ENCODE assay signal across 8 cellular contexts in genomic region chr9:36862206-36863145, GRCh38.
DNase-seq lines count a peak whose midpoint lies in the region; ATAC-seq and TF ChIP-seq lines count a peak whose summit lies in the region.

No MANE protein-coding gene starts in this region.

- no peaks in the 10 kb centered on the region for H3K9me3 Mint-ChIP-seq in activated B cell treated with CpG ODN at 0.5 μM for 24 hours

- H3K27ac ChIP-seq in stomach = no peak overlapping the region

- intact Hi-C loops in activated B cell treated with CpG ODN at 0.5 μM for 24 hours (cut with micrococcal nuclease) (no loop called here), stomach (cut with DNase I; ENCODE audit: low total_unique reads) (no loop called here)

- POLR2A ChIA-PET in BJ (lab: Charles Lee) (no interaction called here), activated B cell treated with CpG ODN at 0.5 μM for 24 hours (lab: Charles Lee) (no interaction called here)

- peaks cover 0 to 14% (median 10%) of the 10 kb centered on the region in 4 donors for H3K4me1 ChIP-seq in stomach

- TF ChIP-seq POLR2A in stomach (IDR thresholded peaks at IDR 0.05) = no peak

- no peak for ATAC-seq in activated B cell treated with CpG ODN at 0.5 μM for 24 hours (ENCODE audit: low read depth)

- peaks cover 67% of the 10 kb centered on the region for H3K4me1 Mint-ChIP-seq in activated B cell treated with CpG ODN at 0.5 μM for 24 hours

- no peak for TF ChIP-seq EP300 in stomach (IDR thresholded peaks at IDR 0.05)

- CTCF ChIA-PET in BJ (lab: Yijun Ruan, JAX) = interaction anchor here (0.9 to 8.1 kb wide), 3 partner anchors 9 to 584 kb away, joined by 3 to 63 read pairs (median 3); no protein-coding TSS in a partner anchor
- CTCF ChIA-PET in activated B cell treated with CpG ODN at 0.5 μM for 24 hours (lab: Charles Lee) = interaction anchor here (0.6 to 1.2 kb wide), 2 partner anchors 12 to 139 kb away, joined by 3 read pairs; no protein-coding TSS in a partner anchor

- peak; percentile 85 for TF ChIP-seq CTCF in BJ (IDR thresholded peaks at IDR 0.05; ENCODE audit: insufficient read depth, low read depth, low read length)
- no peak for TF ChIP-seq CTCF in activated B cell treated with CpG ODN at 0.5 μM for 24 hours (IDR thresholded peaks at IDR 0.05)
- peak in 5 of 7 experiments; percentile 26 to 51 (median 51) for TF ChIP-seq CTCF in stomach (IDR thresholded peaks at IDR 0.05)
- no peak for TF ChIP-seq CTCF in GM13976 (IDR thresholded peaks at IDR 0.05; ENCODE audit: borderline replicate concordance, control extremely low read depth, extremely low read depth, insufficient read depth, missing control alignments)

- H3K36me3 ChIP-seq in BJ (ENCODE audit: control insufficient read depth, insufficient read depth, low read length) (no peaks in the 10 kb centered on the region), stomach (no peaks in the 10 kb centered on the region)

- H3K4me3 Mint-ChIP-seq in activated B cell treated with CpG ODN at 0.5 μM for 24 hours = no peak overlapping the region

- peaks cover 90% of the 10 kb centered on the region for H3K36me3 Mint-ChIP-seq in activated B cell treated with CpG ODN at 0.5 μM for 24 hours (ENCODE audit: low read depth)

- H3K27me3 ChIP-seq in BJ (ENCODE audit: control insufficient read depth, insufficient read depth, low read length) (peaks cover 23% of the 10 kb centered on the region), stomach (peaks cover 0 to 43% (median 0%) of the 10 kb centered on the region in 3 donors)

- 36 to 47% (median 43%) methylated on average over 18 to 21 of the region's 21 CpGs for WGBS in stomach, 5 donors

- H3K27ac Mint-ChIP-seq in activated B cell treated with CpG ODN at 0.5 μM for 24 hours = peak overlapping the region; percentile 59

- H3K4me3 ChIP-seq in BJ (ENCODE audit: low read depth, low read length) (no peak overlapping the region), stomach (no peak overlapping the region)

- in situ Hi-C loops in GM13976 (cut with MboI; ENCODE audit: low sequenced_read_pairs, unreplicated experiment) = no loop called here

- no peaks in the 10 kb centered on the region for H3K9me3 ChIP-seq in stomach

- no peaks in the 10 kb centered on the region for H3K27me3 Mint-ChIP-seq in activated B cell treated with CpG ODN at 0.5 μM for 24 hours

- DNase-seq in BJ (ENCODE audit: low read depth) (no peak), HPDE6-E6E7 (ENCODE audit: extremely low spot score) (peak; percentile 34), activated B cell treated with CpG ODN at 0.5 μM for 24 hours (no peak), hypothalamus (lab: John Stamatoyannopoulos, UW) (peak in 28 of 51 donors; percentile 1 to 47 (median 16)), stomach (peak; percentile 62), NCI-H2107 treated with DMSO at 0.1 percent for 48 hours (lab: John Stamatoyannopoulos, UW; ENCODE audit: unreplicated experiment) (no peak), GM13976 (ENCODE audit: low spot score) (no peak)
- DNase-seq in activated effector memory CD4-positive, alpha-beta T cell treated with Interleukin-2 at 50 U/mL for 16 hours = no peak

Comparison
In these comparisons a context has a peak if more than half of its experiments do, and no peak if none do; other contexts are left out.
1. DNase-seq: peak in HPDE6-E6E7 (single experiment), hypothalamus (28 of 51) and stomach (single experiment); none in BJ (single experiment), activated B cell treated with CpG ODN at 0.5 μM for 24 hours (single experiment), activated effector memory CD4-positive, alpha-beta T cell treated with Interleukin-2 at 50 U/mL for 16 hours (single experiment), NCI-H2107 treated with DMSO at 0.1 percent for 48 hours (single experiment) and GM13976 (single experiment).
2. CTCF ChIP-seq: peak in BJ (single experiment) and stomach (5 of 7); none in activated B cell treated with CpG ODN at 0.5 μM for 24 hours (single experiment) and GM13976 (single experiment).